In the genomic region with DNA sequence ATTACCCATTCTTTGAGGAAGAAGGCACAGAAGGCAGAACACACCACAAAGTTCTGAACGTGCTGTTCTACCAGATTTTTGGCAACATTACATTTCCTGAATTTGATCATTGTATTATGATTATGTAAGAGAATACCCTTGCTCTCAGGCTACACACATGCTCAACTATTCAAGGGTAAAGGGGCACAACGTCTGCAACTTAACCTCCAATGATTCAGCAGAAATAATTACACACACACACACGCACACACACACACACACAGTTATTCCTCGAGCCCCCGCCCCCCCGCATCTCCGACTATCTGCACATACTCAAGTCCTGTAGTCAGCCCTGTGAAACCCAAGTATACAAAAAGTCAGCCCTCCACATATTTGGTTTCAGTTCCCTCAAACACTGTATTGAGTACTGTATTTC, we compare ENCODE assay signal across 15 cellular contexts. TPM values are rescaled to one million over a fixed set of nuclear protein-coding genes. Genes with fewer than 3 reads are reported as not detected.
A peak's percentile ranks its signal among the peaks of the same experiment; 100 is the strongest.
DNase-seq lines count a peak whose midpoint lies in the region; ATAC-seq and TF ChIP-seq lines count a peak whose summit lies in the region.
"Had no signal": no experiment of that assay in that cellular context is flagged by ENCODE, and none has a peak within 500 bp of the region (broad histone marks: within the 10 kb centered on the region; RNA-seq: fewer than 3 reads in every experiment).

No MANE protein-coding gene starts in this region.

- no peak overlapping the region for H3K4me3 ChIP-seq in neural progenitor cell
- H3K4me3 ChIP-seq: K562, pancreas had no signal

- no peaks in the 10 kb centered on the region for H4K20me1 ChIP-seq in neural progenitor cell (ENCODE audit: low read depth)

- no peaks in the 10 kb centered on the region for H3K27me3 Mint-ChIP-seq in activated CD4-positive, alpha-beta T cell treated with anti-CD3 and anti-CD28 coated beads for 36 hours
- no peaks in the 10 kb centered on the region for H3K27me3 Mint-ChIP-seq in stimulated activated naive B cell treated with anti-CD40 and anti-IgM and Interleukin-4, amounts not matched to agents 10 μg/mL and 1 μg/mL and 100 μg/mL, for 72 hours
- peaks cover 2% of the 10 kb centered on the region for H3K27me3 Mint-ChIP-seq in neural progenitor cell (ENCODE audit: insufficient read depth, low read depth)
- no peaks in the 10 kb centered on the region for H3K27me3 Mint-ChIP-seq in naive thymus-derived CD8-positive, alpha-beta T cell
- H3K27me3 Mint-ChIP-seq: type B pancreatic cell had no signal

- H3K4me2 ChIP-seq in neural progenitor cell: no peak overlapping the region

- peaks cover 3% of the 10 kb centered on the region for H3K4me1 ChIP-seq in neural progenitor cell

- H3K27me3 ChIP-seq in neural progenitor cell: no peaks in the 10 kb centered on the region
- H3K27me3 ChIP-seq: pancreas had no signal

- H3K9ac ChIP-seq in neural progenitor cell: no peak overlapping the region

- H3K4me1 Mint-ChIP-seq in activated CD4-positive, alpha-beta T cell treated with anti-CD3 and anti-CD28 coated beads for 36 hours: peaks cover 24% of the 10 kb centered on the region
- H3K4me1 Mint-ChIP-seq in stimulated activated naive B cell treated with anti-CD40 and anti-IgM and Interleukin-4, amounts not matched to agents 10 μg/mL and 1 μg/mL and 100 μg/mL, for 72 hours: peaks cover 31 to 41% of the 10 kb centered on the region in 2 donors
- peaks cover 7% of the 10 kb centered on the region for H3K4me1 Mint-ChIP-seq in neural progenitor cell
- H3K4me1 Mint-ChIP-seq in naive thymus-derived CD8-positive, alpha-beta T cell: peaks cover 13 to 25% (median 17%) of the 10 kb centered on the region in 4 donors

- no peak overlapping the region for H3K27ac ChIP-seq in neural progenitor cell
- H3K27ac ChIP-seq: pancreas had no signal

- CTCF ChIA-PET in activated CD4-positive, alpha-beta T cell treated with anti-CD3 and anti-CD28 coated beads for 36 hours (lab: Charles Lee): interaction anchor here (0.6 to 1.0 kb wide), 2 partner anchors 10 to 21 kb away, joined by 3 to 4 read pairs; no protein-coding TSS in a partner anchor

- POLR2A ChIA-PET in activated CD4-positive, alpha-beta T cell treated with anti-CD3 and anti-CD28 coated beads for 36 hours (lab: Charles Lee): no interaction called here
- POLR2A ChIA-PET in naive thymus-derived CD8-positive, alpha-beta T cell (lab: Charles Lee): no interaction called here

- no peaks in the 10 kb centered on the region for H3K9me3 Mint-ChIP-seq in activated CD4-positive, alpha-beta T cell treated with anti-CD3 and anti-CD28 coated beads for 36 hours (ENCODE audit: low read depth)
- no peaks in the 10 kb centered on the region for H3K9me3 Mint-ChIP-seq in stimulated activated naive B cell treated with anti-CD40 and anti-IgM and Interleukin-4, amounts not matched to agents 10 μg/mL and 1 μg/mL and 100 μg/mL, for 72 hours
- H3K9me3 Mint-ChIP-seq in neural progenitor cell: no peaks in the 10 kb centered on the region
- no peaks in the 10 kb centered on the region for H3K9me3 Mint-ChIP-seq in naive thymus-derived CD8-positive, alpha-beta T cell
- H3K9me3 Mint-ChIP-seq: type B pancreatic cell had no signal

- intact Hi-C loops in activated CD4-positive, alpha-beta T cell treated with anti-CD3 and anti-CD28 coated beads for 36 hours (cut with DNase I, micrococcal nuclease): no loop called here
- intact Hi-C loops in left ventricle myocardium superior (cut with micrococcal nuclease): no loop called here

- no peak for DNase-seq in activated CD4-positive, alpha-beta T cell treated with anti-CD3 and anti-CD28 coated beads for 36 hours
- no peak for DNase-seq in activated CD4-positive, alpha-beta T cell treated with anti-CD3 and anti-CD28 coated beads, Interleukin-2, amount 50 U/mL, for 4 hours
- DNase-seq in amniotic epithelial cell (ENCODE audit: low read depth) (peak; percentile 76), left ventricle myocardium superior (peak; percentile 43), neural progenitor cell (ENCODE audit: low spot score) (no peak)
- no peak for DNase-seq in stimulated activated naive B cell treated with anti-CD40 and anti-IgM and Interleukin-4, amounts not matched to agents 10 μg/mL and 1 μg/mL and 100 μg/mL, for 72 hours
- no peak for DNase-seq in activated naive CD4-positive, alpha-beta T cell treated with anti-CD3 and anti-CD28 coated beads, Interleukin-2, amount 50 U/mL, for 16 hours
- no peak for DNase-seq in naive thymus-derived CD8-positive, alpha-beta T cell
- DNase-seq: 8988T; activated naive CD4-positive, alpha-beta T cell; pancreas; SHP77 had no signal

- peaks cover 1% of the 10 kb centered on the region for H3K36me3 ChIP-seq in neural progenitor cell

- H3K27ac Mint-ChIP-seq in activated CD4-positive, alpha-beta T cell treated with anti-CD3 and anti-CD28 coated beads for 36 hours: peak overlapping the region; percentile 65
- H3K27ac Mint-ChIP-seq in stimulated activated naive B cell treated with anti-CD40 and anti-IgM and Interleukin-4, amounts not matched to agents 10 μg/mL and 1 μg/mL and 100 μg/mL, for 72 hours: peak overlapping the region; percentile 69
- H3K27ac Mint-ChIP-seq in neural progenitor cell: no peak overlapping the region
- peak overlapping the region in 4 of 10 donors; percentile 9 to 54 (median 32) for H3K27ac Mint-ChIP-seq in naive thymus-derived CD8-positive, alpha-beta T cell
- H3K27ac Mint-ChIP-seq: type B pancreatic cell had no signal

- H3K4me3 Mint-ChIP-seq in activated CD4-positive, alpha-beta T cell treated with anti-CD3 and anti-CD28 coated beads for 36 hours: no peak overlapping the region
- no peak overlapping the region for H3K4me3 Mint-ChIP-seq in stimulated activated naive B cell treated with anti-CD40 and anti-IgM and Interleukin-4, amounts not matched to agents 10 μg/mL and 1 μg/mL and 100 μg/mL, for 72 hours
- no peak overlapping the region for H3K4me3 Mint-ChIP-seq in neural progenitor cell
- no peak overlapping the region for H3K4me3 Mint-ChIP-seq in naive thymus-derived CD8-positive, alpha-beta T cell
- H3K4me3 Mint-ChIP-seq: type B pancreatic cell had no signal

- H3K79me2 ChIP-seq in neural progenitor cell (ENCODE audit: low read depth): peaks cover 4% of the 10 kb centered on the region

- peaks cover 6% of the 10 kb centered on the region for H3F3A ChIP-seq in neural progenitor cell (ENCODE audit: low read depth)

- no peak for TF ChIP-seq CTCF in neural progenitor cell (IDR thresholded peaks at IDR 0.05)

- H3K36me3 Mint-ChIP-seq in activated CD4-positive, alpha-beta T cell treated with anti-CD3 and anti-CD28 coated beads for 36 hours (ENCODE audit: low read depth): peaks cover 75% of the 10 kb centered on the region
- H3K36me3 Mint-ChIP-seq in stimulated activated naive B cell treated with anti-CD40 and anti-IgM and Interleukin-4, amounts not matched to agents 10 μg/mL and 1 μg/mL and 100 μg/mL, for 72 hours: peaks cover 66 to 70% of the 10 kb centered on the region in 2 donors
- H3K36me3 Mint-ChIP-seq in neural progenitor cell: peaks cover 28% of the 10 kb centered on the region
- peaks cover 0 to 95% (median 27%) of the 10 kb centered on the region in 3 donors for H3K36me3 Mint-ChIP-seq in naive thymus-derived CD8-positive, alpha-beta T cell

- no peak for ATAC-seq in activated CD4-positive, alpha-beta T cell treated with anti-CD3 and anti-CD28 coated beads for 36 hours
- peak; percentile 25 for ATAC-seq in left ventricle myocardium superior
- peak; percentile 50 to 87 for ATAC-seq in stimulated activated naive B cell treated with anti-CD40 and anti-IgM and Interleukin-4, amounts not matched to agents 10 μg/mL and 1 μg/mL and 100 μg/mL, for 72 hours (replicated peaks)
- no peak for ATAC-seq in naive thymus-derived CD8-positive, alpha-beta T cell
- ATAC-seq: activated CD4-positive, CD25-positive, alpha-beta regulatory T cell treated with anti-CD3 and anti-CD28 coated beads, Interleukin-2, amount 50 U/mL, for 24 hours; K562 had no signal

- H2AFZ ChIP-seq in neural progenitor cell (replicated peaks): no peak overlapping the region

- H3K9me3 ChIP-seq in neural progenitor cell (ENCODE audit: low read depth): no peaks in the 10 kb centered on the region
- H3K9me3 ChIP-seq: pancreas had no signal

RNA-seq across cellular contexts. Expression of a gene that starts 26.8 kb away (rescaled TPM):
- total RNA-seq in activated CD4-positive, alpha-beta T cell treated with anti-CD3 and anti-CD28 coated beads for 36 hours: 100 to 1,000 TPM; 138 to 153 TPM
- total RNA-seq in left ventricle myocardium superior: 104 TPM
- 186 and 214 TPM in 2 replicates for total RNA-seq in neural progenitor cell (ENCODE audit: low replicate concordance)
- total RNA-seq in naive thymus-derived CD8-positive, alpha-beta T cell: 10 to 100 TPM; 76.2 to 79.6 TPM
- polyA plus RNA-seq in naive thymus-derived CD8-positive, alpha-beta T cell: 100 to 1,000 TPM; 178 to 224 (median 179) TPM

Comparison
In these comparisons a context has a peak if more than half of its experiments do, and no peak if none do; other contexts are left out.
1. ATAC-seq: peak in left ventricle myocardium superior (single experiment) and stimulated activated naive B cell treated with anti-CD40 and anti-IgM and Interleukin-4, amounts not matched to agents 10 μg/mL and 1 μg/mL and 100 μg/mL, for 72 hours (2 of 2); none in activated CD4-positive, alpha-beta T cell treated with anti-CD3 and anti-CD28 coated beads for 36 hours (single experiment) and naive thymus-derived CD8-positive, alpha-beta T cell (0 of 2).
2. DNase-seq: peak in amniotic epithelial cell (single experiment) and left ventricle myocardium superior (single experiment); none in activated CD4-positive, alpha-beta T cell treated with anti-CD3 and anti-CD28 coated beads for 36 hours (single experiment), activated CD4-positive, alpha-beta T cell treated with anti-CD3 and anti-CD28 coated beads, Interleukin-2, amount 50 U/mL, for 4 hours (0 of 2), stimulated activated naive B cell treated with anti-CD40 and anti-IgM and Interleukin-4, amounts not matched to agents 10 μg/mL and 1 μg/mL and 100 μg/mL, for 72 hours (single experiment), neural progenitor cell (single experiment), activated naive CD4-positive, alpha-beta T cell treated with anti-CD3 and anti-CD28 coated beads, Interleukin-2, amount 50 U/mL, for 16 hours (single experiment) and naive thymus-derived CD8-positive, alpha-beta T cell (0 of 10).